ENCODE assay signal across 12 cellular contexts in the genomic region with DNA sequence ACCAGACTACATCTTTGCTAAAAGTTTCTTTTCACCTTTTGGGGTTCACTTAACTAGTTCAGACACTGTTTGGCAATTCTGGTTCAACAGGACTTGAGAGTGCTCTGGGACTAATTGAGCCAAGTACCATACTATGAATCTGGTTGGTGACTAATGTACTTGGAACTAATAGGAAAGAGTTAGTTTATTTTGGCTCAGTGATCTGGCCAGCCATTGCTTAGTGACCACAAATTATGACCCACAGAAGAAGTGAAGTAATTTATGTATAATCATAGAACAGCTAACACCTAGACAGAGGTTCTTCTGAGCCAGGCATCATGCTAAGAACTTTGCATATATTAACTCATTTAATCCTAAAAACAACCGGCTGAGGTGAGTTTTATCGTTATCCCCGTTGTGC.
DNase-seq lines count a peak whose midpoint lies in the region; ATAC-seq and TF ChIP-seq lines count a peak whose summit lies in the region.
"Had no signal": no experiment of that assay in that cellular context is flagged by ENCODE, and none has a peak within 500 bp of the region (broad histone marks: within the 10 kb centered on the region; RNA-seq: fewer than 3 reads in every experiment).

No MANE protein-coding gene starts in this region.

- TF ChIP-seq CTCF in sigmoid colon (IDR thresholded peaks at IDR 0.05): no peak

- H3K27me3 Mint-ChIP-seq in activated CD8-positive, alpha-beta memory T cell treated with anti-CD3 and anti-CD28 coated beads, Interleukin-2, amount 10 ng/mL, durations not matched to agents 7 days and 5 days: peaks cover 19% of the 10 kb centered on the region
- H3K27me3 Mint-ChIP-seq: stimulated activated naive B cell treated with anti-CD40 and anti-IgM and Interleukin-4, amounts not matched to agents 10 μg/mL and 1 μg/mL and 100 μg/mL, for 72 hours had no signal

- intact Hi-C loops in sigmoid colon (cut with DNase I): loop anchor here (5.0 to 10.0 kb wide), 2 partner anchors 131 to 161 kb away; partner anchors contain the start of genes JCAD and MTPAP

- TF ChIP-seq EP300 in sigmoid colon (IDR thresholded peaks at IDR 0.05): no peak

- H3K4me1 ChIP-seq in SJSA1 (replicated peaks): peaks cover 81% of the 10 kb centered on the region
- H3K4me1 ChIP-seq in sigmoid colon: peaks cover 0 to 82% (median 70%) of the 10 kb centered on the region in 4 donors
- no peaks in the 10 kb centered on the region for H3K4me1 ChIP-seq in effector memory CD4-positive, alpha-beta T cell (ENCODE audit: control insufficient read depth, insufficient read depth, low read length, poor library complexity, severe bottlenecking)

- H3K27ac Mint-ChIP-seq in activated CD8-positive, alpha-beta memory T cell treated with anti-CD3 and anti-CD28 coated beads, Interleukin-2, amount 10 ng/mL, durations not matched to agents 7 days and 5 days: no peak overlapping the region

- H3K4me3 ChIP-seq in SJSA1 (no peak overlapping the region), sigmoid colon (no peak overlapping the region)
- no peak overlapping the region for H3K4me3 ChIP-seq in effector memory CD4-positive, alpha-beta T cell (ENCODE audit: insufficient read depth, low read depth, low read length, poor library complexity, severe bottlenecking)

- no peaks in the 10 kb centered on the region for H3K36me3 ChIP-seq in SJSA1
- H3K36me3 ChIP-seq in sigmoid colon: no peaks in the 10 kb centered on the region
- no peaks in the 10 kb centered on the region for H3K36me3 ChIP-seq in effector memory CD4-positive, alpha-beta T cell (ENCODE audit: control insufficient read depth, insufficient read depth, low read length)

- H3K4me1 Mint-ChIP-seq in activated CD8-positive, alpha-beta memory T cell treated with anti-CD3 and anti-CD28 coated beads, Interleukin-2, amount 10 ng/mL, durations not matched to agents 7 days and 5 days: no peaks in the 10 kb centered on the region
- H3K4me1 Mint-ChIP-seq: central memory CD8-positive, alpha-beta T cell had no signal

- H3K9me3 ChIP-seq in SJSA1 (replicated peaks) (no peaks in the 10 kb centered on the region), sigmoid colon (no peaks in the 10 kb centered on the region)
- H3K9me3 ChIP-seq in effector memory CD4-positive, alpha-beta T cell (ENCODE audit: control insufficient read depth, low read length): no peaks in the 10 kb centered on the region

- no peaks in the 10 kb centered on the region for H3K27me3 ChIP-seq in SJSA1 (replicated peaks)
- H3K27me3 ChIP-seq in sigmoid colon: no peaks in the 10 kb centered on the region
- no peaks in the 10 kb centered on the region for H3K27me3 ChIP-seq in effector memory CD4-positive, alpha-beta T cell (replicated peaks; ENCODE audit: control insufficient read depth, insufficient read depth, low read length, poor library complexity, severe bottlenecking)

- DNase-seq in GM03348 (ENCODE audit: low spot score) (peak; percentile 86), SJSA1 (ENCODE audit: low read depth in 1 of 2, low spot score in 2 of 2) (peak in 1 of 2 experiments; percentile 74), fibroblast of the conjunctiva (ENCODE audit: low read depth) (peak; percentile 77), sigmoid colon (no peak)
- DNase-seq in stimulated activated CD4-positive, alpha-beta T cell treated with anti-CD3 and anti-CD28 coated beads, Interleukin-12 subunit alpha, Interleukin-12 subunit beta, amount 100 ng/mL, for 4 hours: no peak
- DNase-seq in effector memory CD4-positive, alpha-beta T cell: no peak
- DNase-seq in activated CD8-positive, alpha-beta memory T cell treated with anti-CD3 and anti-CD28 coated beads, Interleukin-2, amount 10 ng/mL, durations not matched to agents 7 days and 5 days: no peak
- DNase-seq in activated naive CD4-positive, alpha-beta T cell treated with anti-CD3 and anti-CD28 coated beads, Interleukin-2, amount 50 U/mL, for 16 hours: no peak
- DNase-seq: kidney; SHP77; stimulated activated naive B cell treated with anti-CD40 and anti-IgM and Interleukin-4, amounts not matched to agents 10 μg/mL and 1 μg/mL and 100 μg/mL, for 72 hours had no signal

- no peak for ATAC-seq in activated CD8-positive, alpha-beta memory T cell treated with anti-CD3 and anti-CD28 coated beads, Interleukin-2, amount 10 ng/mL, durations not matched to agents 7 days and 5 days

- no peaks in the 10 kb centered on the region for H3K36me3 Mint-ChIP-seq in activated CD8-positive, alpha-beta memory T cell treated with anti-CD3 and anti-CD28 coated beads, Interleukin-2, amount 10 ng/mL, durations not matched to agents 7 days and 5 days
- H3K36me3 Mint-ChIP-seq: stimulated activated naive B cell treated with anti-CD40 and anti-IgM and Interleukin-4, amounts not matched to agents 10 μg/mL and 1 μg/mL and 100 μg/mL, for 72 hours had no signal

- WGBS in sigmoid colon, 2 donors: 82 to 88% methylated on average over 3 of the region's 3 CpGs

- no peak for TF ChIP-seq POLR2A in sigmoid colon (IDR thresholded peaks at IDR 0.05)

- no peak overlapping the region for H3K4me3 Mint-ChIP-seq in activated CD8-positive, alpha-beta memory T cell treated with anti-CD3 and anti-CD28 coated beads, Interleukin-2, amount 10 ng/mL, durations not matched to agents 7 days and 5 days
- H3K4me3 Mint-ChIP-seq: central memory CD8-positive, alpha-beta T cell had no signal

- peak overlapping the region; percentile 30; the same call in 1 of the 2 replicates for H3K27ac ChIP-seq in SJSA1
- peak overlapping the region; percentile 51 to 65 (median 60) for H3K27ac ChIP-seq in sigmoid colon
- H3K27ac ChIP-seq in effector memory CD4-positive, alpha-beta T cell (ENCODE audit: insufficient read depth, low read length, poor library complexity, severe bottlenecking): no peak overlapping the region

- CTCF ChIA-PET in activated CD8-positive, alpha-beta memory T cell treated with anti-CD3 and anti-CD28 coated beads, Interleukin-2, amount 10 ng/mL, durations not matched to agents 7 days and 5 days (lab: Charles Lee): interaction anchor here (0.9 to 1.1 kb wide), 2 partner anchors 56 to 187 kb away, joined by 3 read pairs; no protein-coding TSS in a partner anchor

- H3K9me3 Mint-ChIP-seq in activated CD8-positive, alpha-beta memory T cell treated with anti-CD3 and anti-CD28 coated beads, Interleukin-2, amount 10 ng/mL, durations not matched to agents 7 days and 5 days (ENCODE audit: low read depth): no peaks in the 10 kb centered on the region
- H3K9me3 Mint-ChIP-seq: central memory CD8-positive, alpha-beta T cell; stimulated activated naive B cell treated with anti-CD40 and anti-IgM and Interleukin-4, amounts not matched to agents 10 μg/mL and 1 μg/mL and 100 μg/mL, for 72 hours had no signal

Comparison
In these comparisons a context has a peak if more than half of its experiments do, and no peak if none do; other contexts are left out.
1. DNase-seq: peak in GM03348 (single experiment) and fibroblast of the conjunctiva (single experiment); none in sigmoid colon (single experiment), stimulated activated CD4-positive, alpha-beta T cell treated with anti-CD3 and anti-CD28 coated beads, Interleukin-12 subunit alpha, Interleukin-12 subunit beta, amount 100 ng/mL, for 4 hours (single experiment), effector memory CD4-positive, alpha-beta T cell (0 of 3), activated CD8-positive, alpha-beta memory T cell treated with anti-CD3 and anti-CD28 coated beads, Interleukin-2, amount 10 ng/mL, durations not matched to agents 7 days and 5 days (single experiment) and activated naive CD4-positive, alpha-beta T cell treated with anti-CD3 and anti-CD28 coated beads, Interleukin-2, amount 50 U/mL, for 16 hours (single experiment).